In the genomic region with DNA sequence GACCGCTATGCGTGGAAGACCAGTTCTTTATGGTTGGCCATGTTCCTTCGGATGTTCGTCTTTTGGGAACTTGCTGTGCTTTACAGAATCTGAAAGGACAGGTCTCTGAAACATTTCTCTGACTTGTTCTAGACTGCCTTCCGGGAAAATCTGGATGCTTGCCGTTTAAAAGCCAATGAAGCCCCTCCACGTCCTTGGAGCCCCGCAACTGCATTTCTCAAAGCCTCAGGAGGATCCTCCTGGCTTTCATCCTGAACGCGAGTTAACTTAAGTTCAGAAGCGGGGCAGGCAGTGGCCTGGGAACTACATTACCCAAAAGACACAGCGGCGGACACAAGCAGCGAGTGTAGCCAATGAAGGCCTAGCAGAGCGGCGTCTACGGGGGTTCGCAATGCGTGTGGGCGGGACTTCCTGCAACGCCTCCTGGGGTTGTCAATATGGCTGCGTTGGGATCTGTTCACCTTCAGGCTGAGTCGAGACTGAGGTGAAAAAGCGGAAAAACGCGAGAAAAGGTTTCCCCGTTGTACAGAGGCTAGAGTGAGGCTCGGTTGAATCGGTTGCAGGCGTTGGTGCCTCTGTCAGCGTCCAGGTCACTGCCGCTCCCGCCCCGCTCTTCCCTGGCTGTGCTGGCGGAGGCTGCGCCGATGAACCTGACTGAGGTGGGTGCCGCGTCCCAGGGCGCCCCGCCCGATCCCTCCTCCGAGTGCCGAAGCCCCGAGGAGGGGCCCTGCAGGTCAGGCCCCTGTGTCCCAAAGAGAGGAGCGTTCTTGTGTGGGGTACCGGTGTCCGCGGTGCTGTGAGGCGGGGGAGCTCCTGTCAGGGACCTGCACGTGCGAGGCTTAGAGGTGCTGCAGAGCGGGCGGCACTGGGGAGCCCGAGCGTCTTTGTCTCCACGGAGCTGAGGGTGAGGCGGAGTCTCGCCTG, we compare ENCODE assay signal across 1 cellular context.
TF ChIP-seq lines count a peak whose summit lies in the region.

A gene (plus strand): TSS at position 414 of the 924 bp plus-strand sequence. CDS start 2,455 bp downstream, outside the sequence.

TF ChIP-seq in HepG2, 621 proteins besides CTCF, POLR2A, EP300 and RAD21 (continued from another document and continues in another):
- TF ChIP-seq, protein P1, sequence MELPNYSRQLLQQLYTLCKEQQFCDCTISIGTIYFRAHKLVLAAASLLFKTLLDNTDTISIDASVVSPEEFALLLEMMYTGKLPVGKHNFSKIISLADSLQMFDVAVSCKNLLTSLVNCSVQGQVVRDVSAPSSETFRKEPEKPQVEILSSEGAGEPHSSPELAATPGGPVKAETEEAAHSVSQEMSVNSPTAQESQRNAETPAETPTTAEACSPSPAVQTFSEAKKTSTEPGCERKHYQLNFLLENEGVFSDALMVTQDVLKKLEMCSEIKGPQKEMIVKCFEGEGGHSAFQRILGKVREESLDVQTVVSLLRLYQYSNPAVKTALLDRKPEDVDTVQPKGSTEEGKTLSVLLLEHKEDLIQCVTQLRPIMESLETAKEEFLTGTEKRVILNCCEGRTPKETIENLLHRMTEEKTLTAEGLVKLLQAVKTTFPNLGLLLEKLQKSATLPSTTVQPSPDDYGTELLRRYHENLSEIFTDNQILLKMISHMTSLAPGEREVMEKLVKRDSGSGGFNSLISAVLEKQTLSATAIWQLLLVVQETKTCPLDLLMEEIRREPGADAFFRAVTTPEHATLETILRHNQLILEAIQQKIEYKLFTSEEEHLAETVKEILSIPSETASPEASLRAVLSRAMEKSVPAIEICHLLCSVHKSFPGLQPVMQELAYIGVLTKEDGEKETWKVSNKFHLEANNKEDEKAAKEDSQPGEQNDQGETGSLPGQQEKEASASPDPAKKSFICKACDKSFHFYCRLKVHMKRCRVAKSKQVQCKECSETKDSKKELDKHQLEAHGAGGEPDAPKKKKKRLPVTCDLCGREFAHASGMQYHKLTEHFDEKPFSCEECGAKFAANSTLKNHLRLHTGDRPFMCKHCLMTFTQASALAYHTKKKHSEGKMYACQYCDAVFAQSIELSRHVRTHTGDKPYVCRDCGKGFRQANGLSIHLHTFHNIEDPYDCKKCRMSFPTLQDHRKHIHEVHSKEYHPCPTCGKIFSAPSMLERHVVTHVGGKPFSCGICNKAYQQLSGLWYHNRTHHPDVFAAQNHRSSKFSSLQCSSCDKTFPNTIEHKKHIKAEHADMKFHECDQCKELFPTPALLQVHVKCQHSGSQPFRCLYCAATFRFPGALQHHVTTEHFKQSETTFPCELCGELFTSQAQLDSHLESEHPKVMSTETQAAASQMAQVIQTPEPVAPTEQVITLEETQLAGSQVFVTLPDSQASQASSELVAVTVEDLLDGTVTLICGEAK (IDR thresholded peaks at IDR 0.05), result no peak
- TF ChIP-seq, protein P1 (CRISPR knock-in tag; IDR thresholded peaks at IDR 0.05), result peak; percentile 40; the same call in 1 of the 2 replicates
- TF ChIP-seq, protein P2, sequence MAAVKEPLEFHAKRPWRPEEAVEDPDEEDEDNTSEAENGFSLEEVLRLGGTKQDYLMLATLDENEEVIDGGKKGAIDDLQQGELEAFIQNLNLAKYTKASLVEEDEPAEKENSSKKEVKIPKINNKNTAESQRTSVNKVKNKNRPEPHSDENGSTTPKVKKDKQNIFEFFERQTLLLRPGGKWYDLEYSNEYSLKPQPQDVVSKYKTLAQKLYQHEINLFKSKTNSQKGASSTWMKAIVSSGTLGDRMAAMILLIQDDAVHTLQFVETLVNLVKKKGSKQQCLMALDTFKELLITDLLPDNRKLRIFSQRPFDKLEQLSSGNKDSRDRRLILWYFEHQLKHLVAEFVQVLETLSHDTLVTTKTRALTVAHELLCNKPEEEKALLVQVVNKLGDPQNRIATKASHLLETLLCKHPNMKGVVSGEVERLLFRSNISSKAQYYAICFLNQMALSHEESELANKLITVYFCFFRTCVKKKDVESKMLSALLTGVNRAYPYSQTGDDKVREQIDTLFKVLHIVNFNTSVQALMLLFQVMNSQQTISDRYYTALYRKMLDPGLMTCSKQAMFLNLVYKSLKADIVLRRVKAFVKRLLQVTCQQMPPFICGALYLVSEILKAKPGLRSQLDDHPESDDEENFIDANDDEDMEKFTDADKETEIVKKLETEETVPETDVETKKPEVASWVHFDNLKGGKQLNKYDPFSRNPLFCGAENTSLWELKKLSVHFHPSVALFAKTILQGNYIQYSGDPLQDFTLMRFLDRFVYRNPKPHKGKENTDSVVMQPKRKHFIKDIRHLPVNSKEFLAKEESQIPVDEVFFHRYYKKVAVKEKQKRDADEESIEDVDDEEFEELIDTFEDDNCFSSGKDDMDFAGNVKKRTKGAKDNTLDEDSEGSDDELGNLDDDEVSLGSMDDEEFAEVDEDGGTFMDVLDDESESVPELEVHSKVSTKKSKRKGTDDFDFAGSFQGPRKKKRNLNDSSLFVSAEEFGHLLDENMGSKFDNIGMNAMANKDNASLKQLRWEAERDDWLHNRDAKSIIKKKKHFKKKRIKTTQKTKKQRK (IDR thresholded peaks at IDR 0.05; ENCODE audit: low read length), result no peak
- TF ChIP-seq CBFB (CRISPR knock-in tag; IDR thresholded peaks at IDR 0.05), result peak; percentile 34; the same call in 1 of the 2 replicates
- 0 out of 2 replicates have a peak, but pooled peaks have one; percentile 44 for TF ChIP-seq RXRB (CRISPR knock-in tag; IDR thresholded peaks at IDR 0.05; ENCODE audit: borderline replicate concordance)
- 0 out of 2 replicates have a peak, but pooled peaks have one; percentile 58 for TF ChIP-seq EED (CRISPR knock-in tag; IDR thresholded peaks at IDR 0.05)
- 0 out of 2 replicates have a peak, but pooled peaks have one; percentile 44 for TF ChIP-seq ZNF124 (CRISPR knock-in tag; IDR thresholded peaks at IDR 0.05)
- TF ChIP-seq SIN3B (IDR thresholded peaks at IDR 0.05; ENCODE audit: low read length), result peak; percentile 93
- TF ChIP-seq ZNF143 (CRISPR knock-in tag; IDR thresholded peaks at IDR 0.05), result peak; percentile 97
- 0 out of 2 replicates have a peak, but pooled peaks have one; percentile 4 for TF ChIP-seq MED13 (CRISPR knock-in tag; IDR thresholded peaks at IDR 0.05)
- no peak for TF ChIP-seq NRL (CRISPR knock-in tag; IDR thresholded peaks at IDR 0.05; ENCODE audit: borderline replicate concordance)
- TF ChIP-seq ZNF501 (CRISPR knock-in tag; IDR thresholded peaks at IDR 0.05), result peak; percentile 49
- TF ChIP-seq KDM2A (CRISPR knock-in tag; IDR thresholded peaks at IDR 0.05; ENCODE audit: borderline replicate concordance, low read depth), result peak; percentile 94
- TF ChIP-seq, protein P3, sequence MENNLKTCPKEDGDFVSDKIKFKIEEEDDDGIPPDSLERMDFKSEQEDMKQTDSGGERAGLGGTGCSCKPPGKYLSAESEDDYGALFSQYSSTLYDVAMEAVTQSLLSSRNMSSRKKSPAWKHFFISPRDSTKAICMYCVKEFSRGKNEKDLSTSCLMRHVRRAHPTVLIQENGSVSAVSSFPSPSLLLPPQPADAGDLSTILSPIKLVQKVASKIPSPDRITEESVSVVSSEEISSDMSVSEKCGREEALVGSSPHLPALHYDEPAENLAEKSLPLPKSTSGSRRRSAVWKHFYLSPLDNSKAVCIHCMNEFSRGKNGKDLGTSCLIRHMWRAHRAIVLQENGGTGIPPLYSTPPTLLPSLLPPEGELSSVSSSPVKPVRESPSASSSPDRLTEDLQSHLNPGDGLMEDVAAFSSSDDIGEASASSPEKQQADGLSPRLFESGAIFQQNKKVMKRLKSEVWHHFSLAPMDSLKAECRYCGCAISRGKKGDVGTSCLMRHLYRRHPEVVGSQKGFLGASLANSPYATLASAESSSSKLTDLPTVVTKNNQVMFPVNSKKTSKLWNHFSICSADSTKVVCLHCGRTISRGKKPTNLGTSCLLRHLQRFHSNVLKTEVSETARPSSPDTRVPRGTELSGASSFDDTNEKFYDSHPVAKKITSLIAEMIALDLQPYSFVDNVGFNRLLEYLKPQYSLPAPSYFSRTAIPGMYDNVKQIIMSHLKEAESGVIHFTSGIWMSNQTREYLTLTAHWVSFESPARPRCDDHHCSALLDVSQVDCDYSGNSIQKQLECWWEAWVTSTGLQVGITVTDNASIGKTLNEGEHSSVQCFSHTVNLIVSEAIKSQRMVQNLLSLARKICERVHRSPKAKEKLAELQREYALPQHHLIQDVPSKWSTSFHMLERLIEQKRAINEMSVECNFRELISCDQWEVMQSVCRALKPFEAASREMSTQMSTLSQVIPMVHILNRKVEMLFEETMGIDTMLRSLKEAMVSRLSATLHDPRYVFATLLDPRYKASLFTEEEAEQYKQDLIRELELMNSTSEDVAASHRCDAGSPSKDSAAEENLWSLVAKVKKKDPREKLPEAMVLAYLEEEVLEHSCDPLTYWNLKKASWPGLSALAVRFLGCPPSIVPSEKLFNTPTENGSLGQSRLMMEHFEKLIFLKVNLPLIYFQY (CRISPR knock-in tag; IDR thresholded peaks at IDR 0.05; ENCODE audit: borderline replicate concordance), result 0 out of 2 replicates have a peak, but pooled peaks have one; percentile 25
- peak; percentile 100 for TF ChIP-seq THAP11 (CRISPR knock-in tag; IDR thresholded peaks at IDR 0.05)
- no peak for TF ChIP-seq SIX4 (CRISPR knock-in tag; IDR thresholded peaks at IDR 0.05)
- peak; percentile 47; the same call in 1 of the 2 replicates for TF ChIP-seq BHLHE40 (IDR thresholded peaks at IDR 0.05; ENCODE audit: low read length)
- no peak for TF ChIP-seq NPAS2 (CRISPR knock-in tag; IDR thresholded peaks at IDR 0.05; ENCODE audit: borderline replicate concordance)
- peak; percentile 29 for TF ChIP-seq SRSF1 (optimal IDR thresholded peaks at IDR 0.05; ENCODE audit: low read depth, low read length)
- peak; percentile 60; the same call in 1 of the 2 replicates for TF ChIP-seq ZSCAN29 (CRISPR knock-in tag; conservative IDR thresholded peaks at IDR 0.05)
- TF ChIP-seq RBM39 (IDR thresholded peaks at IDR 0.05; ENCODE audit: low read depth, low read length, poor library complexity, severe bottlenecking), result peak; percentile 71
- TF ChIP-seq NFYC (CRISPR knock-in tag; IDR thresholded peaks at IDR 0.05), result peak; percentile 98
- no peak for TF ChIP-seq ZNF577 (CRISPR knock-in tag; IDR thresholded peaks at IDR 0.05; ENCODE audit: borderline replicate concordance, low read depth)
- peak; percentile 80 for TF ChIP-seq KMT2A (CRISPR knock-in tag; IDR thresholded peaks at IDR 0.05)
- TF ChIP-seq ZNF274 (CRISPR knock-in tag; IDR thresholded peaks at IDR 0.05), result no peak
- 0 out of 2 replicates have a peak, but pooled peaks have one; percentile 24 for TF ChIP-seq KLF6 (CRISPR knock-in tag; IDR thresholded peaks at IDR 0.05)
- TF ChIP-seq, protein P4, sequence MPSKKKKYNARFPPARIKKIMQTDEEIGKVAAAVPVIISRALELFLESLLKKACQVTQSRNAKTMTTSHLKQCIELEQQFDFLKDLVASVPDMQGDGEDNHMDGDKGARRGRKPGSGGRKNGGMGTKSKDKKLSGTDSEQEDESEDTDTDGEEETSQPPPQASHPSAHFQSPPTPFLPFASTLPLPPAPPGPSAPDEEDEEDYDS (CRISPR knock-in tag; IDR thresholded peaks at IDR 0.05), result peak; percentile 22; the same call in 1 of the 2 replicates
- peak; percentile 70 for TF ChIP-seq REPIN1 (CRISPR knock-in tag; IDR thresholded peaks at IDR 0.05; ENCODE audit: borderline replicate concordance, low read depth)
- TF ChIP-seq MYC (CRISPR knock-in tag; IDR thresholded peaks at IDR 0.05; ENCODE audit: borderline replicate concordance), result peak; percentile 46; the same call in 1 of the 2 replicates
- no peak for TF ChIP-seq HES4 (CRISPR knock-in tag; IDR thresholded peaks at IDR 0.05; ENCODE audit: borderline replicate concordance)
- peak; percentile 28; the same call in 1 of the 2 replicates for TF ChIP-seq ZNF205 (CRISPR knock-in tag; IDR thresholded peaks at IDR 0.05)
- TF ChIP-seq ZNF337 (CRISPR knock-in tag; IDR thresholded peaks at IDR 0.05; ENCODE audit: borderline replicate concordance, low read depth), result no peak
- no peak for TF ChIP-seq PPARG (CRISPR knock-in tag; conservative IDR thresholded peaks at IDR 0.05)
- no peak for TF ChIP-seq ZFP62 (CRISPR knock-in tag; IDR thresholded peaks at IDR 0.05)
- no peak for TF ChIP-seq NCOA1 (CRISPR knock-in tag; IDR thresholded peaks at IDR 0.05)
- TF ChIP-seq SUZ12 (IDR thresholded peaks at IDR 0.05; ENCODE audit: low read depth, low read length), result peak; percentile 64
- TF ChIP-seq ZNF138 (CRISPR knock-in tag; IDR thresholded peaks at IDR 0.05; ENCODE audit: low read depth), result peak; percentile 50; the same call in 1 of the 2 replicates
- TF ChIP-seq SP1 (IDR thresholded peaks at IDR 0.05), result no peak
- TF ChIP-seq SP1 (CRISPR knock-in tag; IDR thresholded peaks at IDR 0.05), result peak; percentile 49
- TF ChIP-seq ELF1 (CRISPR knock-in tag; IDR thresholded peaks at IDR 0.05), result peak; percentile 74
- no peak for TF ChIP-seq ZC3H4 (CRISPR knock-in tag; IDR thresholded peaks at IDR 0.05; ENCODE audit: borderline replicate concordance)
- TF ChIP-seq JUNB (CRISPR knock-in tag; IDR thresholded peaks at IDR 0.05; ENCODE audit: borderline replicate concordance), result no peak
- peak; percentile 21; the same call in 1 of the 2 replicates for TF ChIP-seq ZNF225 (CRISPR knock-in tag; IDR thresholded peaks at IDR 0.05)
